15 cellular contexts compared by ENCODE assay signal in the genomic region with DNA sequence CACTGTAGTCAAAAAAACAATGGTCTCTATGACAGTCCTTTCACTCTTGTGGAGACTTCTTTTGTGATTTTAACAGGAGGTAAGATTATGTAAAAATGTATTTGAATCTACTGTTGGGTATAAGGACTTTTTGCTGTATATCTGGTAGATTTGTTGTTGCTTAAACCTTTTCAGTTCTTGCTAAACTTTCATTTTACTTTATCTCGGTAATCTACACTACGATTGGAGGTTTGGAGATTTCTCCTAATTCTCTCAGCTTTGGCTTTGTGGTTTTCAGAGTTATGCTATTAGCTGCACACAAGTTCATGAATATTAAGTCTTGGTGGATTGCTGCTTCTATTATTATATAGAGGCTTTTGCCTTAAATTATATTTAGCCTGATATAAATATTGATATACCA.
A peak's percentile ranks its signal among the peaks of the same experiment; 100 is the strongest.
DNase-seq lines count a peak whose midpoint lies in the region; ATAC-seq and TF ChIP-seq lines count a peak whose summit lies in the region.
"Had no signal": no experiment of that assay in that cellular context is flagged by ENCODE, and none has a peak within 500 bp of the region (broad histone marks: within the 10 kb centered on the region; RNA-seq: fewer than 3 reads in every experiment).

No MANE protein-coding gene starts in this region.

- no peaks in the 10 kb centered on the region for H3K9me3 Mint-ChIP-seq in CD4-positive, alpha-beta memory T cell
- H3K9me3 Mint-ChIP-seq in T-helper 1 cell treated with Interleukin-12 subunit alpha and Interleukin-12 subunit beta and Interleukin-4 antibody, amounts not matched to agents 30 μg/mL and 1 μg/mL, for 36 hours, result no peaks in the 10 kb centered on the region
- H3K9me3 Mint-ChIP-seq: endodermal cell had no signal

- H4K20me1 ChIP-seq in GM23248 (ENCODE audit: insufficient read depth), result no peaks in the 10 kb centered on the region

- H3K9me2 ChIP-seq in GM23248 (ENCODE audit: insufficient read depth), result no peaks in the 10 kb centered on the region

- intact Hi-C loops in CD4-positive, alpha-beta memory T cell (cut with micrococcal nuclease), result no loop called here

- peak overlapping the region; percentile 30; the same call in 1 of the 2 replicates for H2AFZ ChIP-seq in GM23248

- peaks cover 0 to 2% of the 10 kb centered on the region in 2 donors for H3K27me3 Mint-ChIP-seq in CD4-positive, alpha-beta memory T cell
- H3K27me3 Mint-ChIP-seq in T-helper 1 cell treated with Interleukin-12 subunit alpha and Interleukin-12 subunit beta and Interleukin-4 antibody, amounts not matched to agents 30 μg/mL and 1 μg/mL, for 36 hours (ENCODE audit: low read depth), result peaks cover 14% of the 10 kb centered on the region

- peaks cover 67% of the 10 kb centered on the region for H3F3A ChIP-seq in GM23248 (ENCODE audit: insufficient read depth)

- peak in 3 of 5 donors; percentile 13 to 22 (median 21) for DNase-seq in CD4-positive, alpha-beta memory T cell
- DNase-seq in GM23248 (peak; percentile 17), iris pigment epithelial cell (ENCODE audit: low read depth) (peak; percentile 86), GM13977 (ENCODE audit: low spot score) (no peak)
- DNase-seq: caudate nucleus, left cardiac atrium, NCI-H146, NCI-H510A treated with DMSO at 0.1 percent for 48 hours, ovary, transverse colon had no signal

- no peaks in the 10 kb centered on the region for H3K27me3 ChIP-seq in CD4-positive, alpha-beta memory T cell (ENCODE audit: insufficient read depth, low read length)
- H3K27me3 ChIP-seq in GM23248 (replicated peaks; ENCODE audit: insufficient read depth), result no peaks in the 10 kb centered on the region
- H3K27me3 ChIP-seq: ovary, transverse colon had no signal

- in situ Hi-C loops in GM23248 (cut with MboI), result no loop called here
- in situ Hi-C loops in GM13977 (cut with MboI; ENCODE audit: low pct_unique_long_range_greater_than_20kb, low sequenced_read_pairs, unreplicated experiment), result no loop called here

- 86 to 89% methylated on average over 2 of the region's 2 CpGs for WGBS in GM23248 (ENCODE audit: low coverage in 1 of 2, low lambda C conversion rate in 2 of 2, missing lambda C conversion rate in 2 of 2), 2 experiments

- ATAC-seq in GM19023 (IDR thresholded peaks at IDR 0.05; ENCODE audit: unreplicated experiment) (no peak), GM18861 (IDR thresholded peaks at IDR 0.05; ENCODE audit: unreplicated experiment) (no peak)
- ATAC-seq: HCT116, left cardiac atrium had no signal

- H3K27ac ChIP-seq in CD4-positive, alpha-beta memory T cell (ENCODE audit: low read depth, low read length), result no peak overlapping the region
- 0 out of 2 replicates have a peak overlapping the region, but pooled peaks have one; percentile 81 for H3K27ac ChIP-seq in GM23248
- H3K27ac ChIP-seq: ovary, transverse colon had no signal

- H3K9me3 ChIP-seq in CD4-positive, alpha-beta memory T cell (ENCODE audit: control insufficient read depth in 1 of 2, low read length in 2 of 2), result no peaks in the 10 kb centered on the region
- H3K9me3 ChIP-seq in GM23248 (ENCODE audit: low read depth), result no peaks in the 10 kb centered on the region
- H3K9me3 ChIP-seq: ovary, transverse colon had no signal

- H3K9ac ChIP-seq in GM23248, result no peak overlapping the region

- no peaks in the 10 kb centered on the region for H3K36me3 ChIP-seq in CD4-positive, alpha-beta memory T cell (ENCODE audit: insufficient read depth, low read length)
- no peaks in the 10 kb centered on the region for H3K36me3 ChIP-seq in GM23248 (ENCODE audit: low read depth)
- H3K36me3 ChIP-seq: ovary, transverse colon had no signal

- H3K4me1 ChIP-seq in CD4-positive, alpha-beta memory T cell (ENCODE audit: insufficient read depth, low read length), result peaks cover 14% of the 10 kb centered on the region
- H3K4me1 ChIP-seq in GM23248 (ENCODE audit: insufficient read depth), result peaks cover 77% of the 10 kb centered on the region

- no peak for TF ChIP-seq CTCF in GM13977 (IDR thresholded peaks at IDR 0.05; ENCODE audit: extremely low read depth, insufficient read depth, missing control alignments)

- H3K36me3 Mint-ChIP-seq in CD4-positive, alpha-beta memory T cell, result no peaks in the 10 kb centered on the region
- H3K36me3 Mint-ChIP-seq in T-helper 1 cell treated with Interleukin-12 subunit alpha and Interleukin-12 subunit beta and Interleukin-4 antibody, amounts not matched to agents 30 μg/mL and 1 μg/mL, for 36 hours (ENCODE audit: low read depth), result peaks cover 3% of the 10 kb centered on the region

- no peak overlapping the region for H3K4me3 ChIP-seq in CD4-positive, alpha-beta memory T cell (ENCODE audit: low read length in 2 of 2)
- H3K4me3 ChIP-seq in GM23248, result no peak overlapping the region
- H3K4me3 ChIP-seq: ovary, transverse colon had no signal

- H3K4me3 Mint-ChIP-seq in CD4-positive, alpha-beta memory T cell, result peak overlapping the region in 7 of 8 donors; percentile 0 to 64 (median 61)
- H3K4me3 Mint-ChIP-seq in T-helper 1 cell treated with Interleukin-12 subunit alpha and Interleukin-12 subunit beta and Interleukin-4 antibody, amounts not matched to agents 30 μg/mL and 1 μg/mL, for 36 hours, result peak overlapping the region; percentile 38
- H3K4me3 Mint-ChIP-seq: endodermal cell had no signal

- H3K4me2 ChIP-seq in GM23248 (ENCODE audit: unreplicated experiment), result peak overlapping the region; percentile 25

- peak overlapping the region in 5 of 7 donors; percentile 2 to 74 (median 37) for H3K27ac Mint-ChIP-seq in CD4-positive, alpha-beta memory T cell
- H3K27ac Mint-ChIP-seq in T-helper 1 cell treated with Interleukin-12 subunit alpha and Interleukin-12 subunit beta and Interleukin-4 antibody, amounts not matched to agents 30 μg/mL and 1 μg/mL, for 36 hours, result peak overlapping the region; percentile 32
- H3K27ac Mint-ChIP-seq: endodermal cell had no signal

- POLR2A ChIA-PET in CD4-positive, alpha-beta memory T cell (lab: Charles Lee; ENCODE audit: partially characterized antibody), result no interaction called here

- H3K4me1 Mint-ChIP-seq in CD4-positive, alpha-beta memory T cell, result peaks cover 7 to 23% (median 15%) of the 10 kb centered on the region in 4 donors
- H3K4me1 Mint-ChIP-seq in T-helper 1 cell treated with Interleukin-12 subunit alpha and Interleukin-12 subunit beta and Interleukin-4 antibody, amounts not matched to agents 30 μg/mL and 1 μg/mL, for 36 hours (ENCODE audit: low read depth), result peaks cover 30% of the 10 kb centered on the region

- CTCF ChIA-PET in CD4-positive, alpha-beta memory T cell (lab: Charles Lee; ENCODE audit: partially characterized antibody), result no interaction called here

- peaks cover 77% of the 10 kb centered on the region for H3K79me2 ChIP-seq in GM23248 (ENCODE audit: insufficient read depth)
